8 cellular contexts compared by ENCODE assay signal in genomic region chr10:13439771-13440708, GRCh38.
DNase-seq lines count a peak whose midpoint lies in the region; ATAC-seq, FAIRE-seq and TF ChIP-seq lines count a peak whose summit lies in the region.

No MANE protein-coding gene starts in this region.

- no peak overlapping the region for H3K4ac ChIP-seq in H9 (ENCODE audit: low read depth, low read length)

- DNase-seq in Caco-2 = peak; percentile 63 to 85
- DNase-seq in H9 = peak; percentile 78
- DNase-seq in NCI-H146 treated with DMSO at 0.1 percent for 48 hours (lab: John Stamatoyannopoulos, UW; ENCODE audit: unreplicated experiment) = peak; percentile 61
- peak; percentile 68 for DNase-seq in activated CD4-positive, CD25-positive, alpha-beta regulatory T cell treated with anti-CD3 and anti-CD28 coated beads, Interleukin-2, amount 50 U/mL, for 72 hours
- peak; percentile 42 for DNase-seq in cerebellar cortex (ENCODE audit: low spot score)
- peak; percentile 20 for DNase-seq in HepG2 (ENCODE audit: low spot score)
- peak; percentile 43 to 63 for DNase-seq in stimulated activated CD4-positive, alpha-beta T cell treated with anti-CD3 and anti-CD28 coated beads, Interleukin-4, amount 100 ng/mL, for 4 hours
- DNase-seq in GF-D8 (lab: John Stamatoyannopoulos, UW) = no peak

- H3K9ac ChIP-seq in H9 (ENCODE audit: extremely low read depth, insufficient read length, low read length) = no peak overlapping the region
- peak overlapping the region; percentile 49; the same call in 1 of the 2 replicates for H3K9ac ChIP-seq in HepG2 (ENCODE audit: insufficient read depth, low read depth, low read length)

- H2BK20ac ChIP-seq in H9 (ENCODE audit: low read depth, low read length, poor library complexity, severe bottlenecking) = no peak overlapping the region

- POLR2A ChIA-PET in Caco-2 (lab: Charles Lee) = interaction anchor here (0.6 to 1.0 kb wide), 2 partner anchors 63 to 68 kb away, joined by 3 read pairs; no protein-coding TSS in a partner anchor
- POLR2A ChIA-PET in HepG2 (lab: Yijun Ruan, JAX) = interaction anchor here (1.3 kb wide), 1 partner anchor 68 kb away, joined by 4 read pairs; no protein-coding TSS in a partner anchor

- H3K27me3 ChIP-seq in Caco-2 (replicated peaks; ENCODE audit: control insufficient read depth, insufficient read depth, low read length) = no peaks in the 10 kb centered on the region; the same call in 1 of the 2 replicates
- H3K27me3 ChIP-seq in H9 (ENCODE audit: insufficient read depth, low read length) = peaks cover 12% of the 10 kb centered on the region
- H3K27me3 ChIP-seq in HepG2 (ENCODE audit: control insufficient read depth in 1 of 2, insufficient read depth in 2 of 2, low read length in 2 of 2) = peaks cover 2 to 12% of the 10 kb centered on the region in 2 experiments; a peak in 3 of 5 replicates

- H3T11ph ChIP-seq in H9 (ENCODE audit: low read length) = no peak overlapping the region

- no peak overlapping the region for H4K8ac ChIP-seq in H9 (replicated peaks; ENCODE audit: insufficient read length, low read depth, low read length)

- TF ChIP-seq RAD21 in HepG2 (CRISPR knock-in tag; IDR thresholded peaks at IDR 0.05) = peak; percentile 89

- no CpG with 5 or more reads among the region's 46 CpGs for WGBS in H9 (ENCODE audit: extremely low coverage, insufficient read length, low lambda C conversion rate)
- 4% methylated on average over 34 of the region's 46 CpGs for WGBS in HepG2 (ENCODE audit: low lambda C conversion rate)

- no peaks in the 10 kb centered on the region for H3K36me3 ChIP-seq in Caco-2 (ENCODE audit: control insufficient read depth, insufficient read depth, low read length)
- H3K36me3 ChIP-seq in HepG2 (replicated peaks in 1 of 2; ENCODE audit: control insufficient read depth in 1 of 2, insufficient read depth in 2 of 2, low read length in 2 of 2) = no peaks in the 10 kb centered on the region

- H2BK15ac ChIP-seq in H9 (ENCODE audit: low read depth, low read length) = no peak overlapping the region

- H2BK5ac ChIP-seq in H9 (ENCODE audit: insufficient read length, low read length) = no peak overlapping the region

- in situ Hi-C loops in HepG2 (cut with HindIII; ENCODE audit: extremely low pct_ligation_motif_present, low pct_unique_long_range_greater_than_20kb) = loop anchor here (5.0 kb wide), 1 partner anchor 68 kb away; no protein-coding TSS in a partner anchor

- peak; percentile 91 for ATAC-seq in HepG2

- H3K18ac ChIP-seq in H9 (ENCODE audit: insufficient read length, low read depth, low read length) = no peak overlapping the region

- H3K4me1 Mint-ChIP-seq in Caco-2 (ENCODE audit: low read depth, unreplicated experiment) = peaks cover 7% of the 10 kb centered on the region
- peaks cover 28 to 32% of the 10 kb centered on the region in 2 experiments for H3K4me1 Mint-ChIP-seq in H9

- H4K5ac ChIP-seq in H9 (ENCODE audit: insufficient read length, low read depth, low read length) = no peak overlapping the region

- peak overlapping the region; percentile 57 for H3K4me2 ChIP-seq in H9 (ENCODE audit: insufficient read depth, insufficient read length, low read length)
- H3K4me2 ChIP-seq in HepG2 (ENCODE audit: low read depth, low read length) = peak overlapping the region; percentile 78

- H3K27ac ChIP-seq in H9 (ENCODE audit: insufficient read length, low read depth, low read length) (no peak overlapping the region), HepG2 (ENCODE audit: extremely low read length, insufficient read depth, low read length) (no peak overlapping the region)

- H3K4me1 ChIP-seq in Caco-2 (0 out of 2 replicates have a peak, but pooled peaks cover 6% of the 10 kb centered on the region), H9 (ENCODE audit: insufficient read depth, low read length) (peaks cover 5% of the 10 kb centered on the region; the same call in 1 of the 2 replicates), HepG2 (ENCODE audit: insufficient read depth, low read length) (peaks cover 24% of the 10 kb centered on the region)

- no peak overlapping the region for H3K23ac ChIP-seq in H9 (ENCODE audit: insufficient read length, low read depth, low read length)

- CTCF ChIA-PET in Caco-2 (lab: Charles Lee) (interaction anchor here (0.5 to 9.6 kb wide), 18 partner anchors 8 to 340 kb away, joined by 3 to 157 read pairs (median 4); partner anchors contain the start of gene OPTN), HepG2 (lab: Yijun Ruan, JAX; ENCODE audit: low intra/inter-chr PET ratio, low total read pairs) (interaction anchor here (1.1 to 2.9 kb wide), 4 partner anchors 25 to 279 kb away, joined by 3 to 39 read pairs (median 10); partner anchors contain the start of genes BEND7 and MCM10)

- H3K4me3 Mint-ChIP-seq in Caco-2 (ENCODE audit: unreplicated experiment) (peak overlapping the region; percentile 73), H9 (peak overlapping the region; percentile 64 to 74)

- TF ChIP-seq EP300 in HepG2 (IDR thresholded peaks at IDR 0.05; ENCODE audit: low read depth in 2 of 2, low read length in 2 of 2) (no peak), HepG2 (CRISPR knock-in tag; IDR thresholded peaks at IDR 0.05; ENCODE audit: borderline replicate concordance) (no peak)

- H3K4me3 ChIP-seq in Caco-2 (ENCODE audit: low read depth, low read length) (peak overlapping the region; percentile 36), HepG2 (replicated peaks in 1 of 3; ENCODE audit: insufficient read depth in 1 of 3, low read depth in 2 of 3, low read length in 3 of 3) (peak overlapping the region; percentile 40 to 76 (median 63))

- H3K27me3 Mint-ChIP-seq in Caco-2 (ENCODE audit: insufficient read depth, unreplicated experiment) = peaks cover 7% of the 10 kb centered on the region
- H3K27me3 Mint-ChIP-seq in H9 (ENCODE audit: low read depth) = peaks cover 40% of the 10 kb centered on the region

- no peak for FAIRE-seq in HepG2 (lab: Jason Lieb, UNC)

- no peaks in the 10 kb centered on the region for H3K79me1 ChIP-seq in H9 (ENCODE audit: insufficient read depth, low read depth, low read length, poor library complexity, severe bottlenecking)

- no peak overlapping the region for H3K14ac ChIP-seq in H9 (ENCODE audit: insufficient read depth, low read length)

- H4K91ac ChIP-seq in H9 (ENCODE audit: insufficient read length, low read depth, low read length) = no peak overlapping the region

- H2BK120ac ChIP-seq in H9 (ENCODE audit: low read depth, low read length, poor library complexity, severe bottlenecking) = no peak overlapping the region

- intact Hi-C loops in Caco-2 (cut with micrococcal nuclease; ENCODE audit: unreplicated experiment) = loop anchor here (1.0 kb wide), 4 partner anchors 25 to 96 kb away; no protein-coding TSS in a partner anchor
- intact Hi-C loops in HepG2 (cut with micrococcal nuclease; ENCODE audit: unreplicated experiment) = loop anchor here (1.0 kb wide), 2 partner anchors 25 to 68 kb away; no protein-coding TSS in a partner anchor

- no peaks in the 10 kb centered on the region for H4K20me1 ChIP-seq in H9 (ENCODE audit: control insufficient read depth, insufficient read depth, insufficient read length)
- no peaks in the 10 kb centered on the region for H4K20me1 ChIP-seq in HepG2 (ENCODE audit: insufficient read depth, low read length)

- no peak for TF ChIP-seq POLR2A in HepG2 (IDR thresholded peaks at IDR 0.05; ENCODE audit: insufficient read depth in 1 of 2, low read depth in 2 of 2, low read length in 2 of 2)

- no peak overlapping the region for H2AFZ ChIP-seq in H9 (ENCODE audit: low read length)
- H2AFZ ChIP-seq in HepG2 (ENCODE audit: low read length) = no peak overlapping the region

- H3K79me2 ChIP-seq in H9 (ENCODE audit: insufficient read depth, low read length) (0 out of 2 replicates have a peak, but pooled peaks cover 2% of the 10 kb centered on the region), HepG2 (ENCODE audit: insufficient read depth, low read length) (no peaks in the 10 kb centered on the region)

- H3K56ac ChIP-seq in H9 (ENCODE audit: insufficient read length, low read depth, low read length) = no peak overlapping the region

- H3K27ac Mint-ChIP-seq in Caco-2 (ENCODE audit: unreplicated experiment) = no peak overlapping the region
- H3K27ac Mint-ChIP-seq in H9 = no peak overlapping the region

- H2BK12ac ChIP-seq in H9 (ENCODE audit: insufficient read length, low read depth, low read length) = no peak overlapping the region

- H3K9me3 ChIP-seq in Caco-2 (no peaks in the 10 kb centered on the region; the same call in 1 of the 2 replicates), H9 (ENCODE audit: control insufficient read depth, low read depth, low read length) (no peaks in the 10 kb centered on the region), HepG2 (ENCODE audit: low read length) (no peaks in the 10 kb centered on the region)

- no peaks in the 10 kb centered on the region for H3K9me3 Mint-ChIP-seq in Caco-2 (ENCODE audit: unreplicated experiment)
- no peaks in the 10 kb centered on the region for H3K9me3 Mint-ChIP-seq in H9

- H2AK5ac ChIP-seq in H9 (ENCODE audit: insufficient read length, low read length) = no peak overlapping the region

- H3K36me3 Mint-ChIP-seq in Caco-2 (ENCODE audit: insufficient read depth, unreplicated experiment) (no peaks in the 10 kb centered on the region), H9 (ENCODE audit: insufficient read depth in 1 of 3, low read depth in 3 of 3) (no peaks in the 10 kb centered on the region)

- peaks cover 10% of the 10 kb centered on the region for H3K23me2 ChIP-seq in H9 (ENCODE audit: insufficient read length, low read depth, low read length, poor library complexity, severe bottlenecking)

- BruUV-seq in Caco-2 (replicated peaks; lab: Mats Ljungman, UMichigan) (no TSS peak), HepG2 (replicated peaks; lab: Mats Ljungman, UMichigan) (no TSS peak)

- peak; percentile 98 to 99 for TF ChIP-seq CTCF in Caco-2 (IDR thresholded peaks at IDR 0.05; ENCODE audit: insufficient read depth in 1 of 2, low read depth in 1 of 2, low read length in 1 of 2, severe bottlenecking in 1 of 2, unreplicated experiment in 1 of 2)
- peak; percentile 98 for TF ChIP-seq CTCF in H9 (conservative IDR thresholded peaks at IDR 0.05)
- peak; percentile 93 for TF ChIP-seq CTCF in HepG2 (CRISPR knock-in tag; IDR thresholded peaks at IDR 0.05)

TF ChIP-seq in HepG2, 621 proteins besides CTCF, POLR2A, EP300 and RAD21 (continues in another document):
- TF ChIP-seq GATAD2A (CRISPR knock-in tag; IDR thresholded peaks at IDR 0.05) (peak; percentile 20; the same call in 1 of the 2 replicates), ZFX (CRISPR knock-in tag; IDR thresholded peaks at IDR 0.05; ENCODE audit: low read depth) (0 out of 2 replicates have a peak, but pooled peaks have one; percentile 17), SRY (CRISPR knock-in tag; IDR thresholded peaks at IDR 0.05) (0 out of 2 replicates have a peak, but pooled peaks have one; percentile 43), PLRG1 (conservative IDR thresholded peaks at IDR 0.05) (no peak)
